In genomic region chr19:7953576-7953975, GRCh38 we compare ENCODE assay signal across 19 cellular contexts.
A peak's percentile ranks its signal among the peaks of the same experiment; 100 is the strongest.
DNase-seq lines count a peak whose midpoint lies in the region; ATAC-seq and TF ChIP-seq lines count a peak whose summit lies in the region.
"Had no signal": no experiment of that assay in that cellular context is flagged by ENCODE, and none has a peak within 500 bp of the region (broad histone marks: within the 10 kb centered on the region; RNA-seq: fewer than 3 reads in every experiment).

No MANE protein-coding gene starts in this region.

- TF ChIP-seq CTCF in HEK293 (tag by site-specific recombination; IDR thresholded peaks at IDR 0.05) (no peak), fibroblast of pulmonary artery (IDR thresholded peaks at IDR 0.05; ENCODE audit: low read length, missing control alignments) (no peak), GM10266 (IDR thresholded peaks at IDR 0.05; ENCODE audit: control insufficient read depth, insufficient read depth, low read depth, missing control alignments) (no peak)

- peak overlapping the region; percentile 17 for H3K27ac Mint-ChIP-seq in stimulated activated naive B cell treated with anti-CD40 and anti-IgM and Interleukin-4, amounts not matched to agents 10 μg/mL and 1 μg/mL and 100 μg/mL, for 72 hours
- H3K27ac Mint-ChIP-seq: CD4-positive, alpha-beta T cell had no signal

- DNase-seq in NCI-H226 (peak; percentile 12), fibroblast of pulmonary artery (ENCODE audit: low read depth) (peak; percentile 12), GM10266 (ENCODE audit: extremely low spot score) (no peak), NAMALWA (ENCODE audit: low spot score) (no peak), erythroblast (lab: John Stamatoyannopoulos, UW) (no peak)
- no peak for DNase-seq in stimulated activated naive B cell treated with anti-CD40 and anti-IgM and Interleukin-4, amounts not matched to agents 10 μg/mL and 1 μg/mL and 100 μg/mL, for 72 hours
- DNase-seq: CD4-positive, alpha-beta T cell; DMS153; GDM1; Karpas-422; NCI-H1092 treated with DMSO at 0.1 percent for 48 hours; NCI-H1436 treated with DMSO at 0.1 percent for 48 hours; NCI-H2029; NCI-H345; NCI-H524; NCI-H774; NK-92 treated with Interleukin-12 subunit alpha and Interleukin-12 subunit beta, amount 100 ng/mL, for 24 hours; SJCRH30 had no signal

- H3K27me3 Mint-ChIP-seq in stimulated activated naive B cell treated with anti-CD40 and anti-IgM and Interleukin-4, amounts not matched to agents 10 μg/mL and 1 μg/mL and 100 μg/mL, for 72 hours, result no peaks in the 10 kb centered on the region
- H3K27me3 Mint-ChIP-seq: CD4-positive, alpha-beta T cell had no signal

- no peaks in the 10 kb centered on the region for H3K9me3 ChIP-seq in HEK293 (ENCODE audit: control insufficient read depth, insufficient read depth, low read depth, low read length)
- H3K9me3 ChIP-seq: SJCRH30 had no signal

- no peaks in the 10 kb centered on the region for H3K4me1 ChIP-seq in HEK293 (ENCODE audit: control insufficient read depth, insufficient read depth, low read length)
- H3K4me1 ChIP-seq: SJCRH30 had no signal

- H3K4me1 Mint-ChIP-seq in stimulated activated naive B cell treated with anti-CD40 and anti-IgM and Interleukin-4, amounts not matched to agents 10 μg/mL and 1 μg/mL and 100 μg/mL, for 72 hours, result peaks cover 0 to 5% of the 10 kb centered on the region in 2 donors

- H3K27ac ChIP-seq in HEK293 (ENCODE audit: extremely low read depth, low read depth, low read length), result no peak overlapping the region
- H3K27ac ChIP-seq: SJCRH30 had no signal

- no peak overlapping the region for H3K4me3 Mint-ChIP-seq in stimulated activated naive B cell treated with anti-CD40 and anti-IgM and Interleukin-4, amounts not matched to agents 10 μg/mL and 1 μg/mL and 100 μg/mL, for 72 hours
- H3K4me3 Mint-ChIP-seq: CD4-positive, alpha-beta T cell had no signal

- ATAC-seq in stimulated activated naive B cell treated with anti-CD40 and anti-IgM and Interleukin-4, amounts not matched to agents 10 μg/mL and 1 μg/mL and 100 μg/mL, for 72 hours (replicated peaks), result no peak

- CTCF ChIA-PET in HEK293 (lab: Yijun Ruan, JAX), result interaction anchor here (0.6 kb wide), 1 partner anchor 313 kb away, joined by 4 read pairs; no protein-coding TSS in a partner anchor

- H3K36me3 Mint-ChIP-seq in stimulated activated naive B cell treated with anti-CD40 and anti-IgM and Interleukin-4, amounts not matched to agents 10 μg/mL and 1 μg/mL and 100 μg/mL, for 72 hours, result peaks cover 13 to 18% of the 10 kb centered on the region in 2 donors

- POLR2A ChIA-PET in HEK293 (lab: Yijun Ruan, JAX), result interaction anchor here (4.0 kb wide), 1 partner anchor 10 kb away, joined by 35 read pairs; the partner anchor contains the start of gene TIMM44

- H3K36me3 ChIP-seq in HEK293 (ENCODE audit: control insufficient read depth in 2 of 2, insufficient read depth in 1 of 2, low read length in 2 of 2), result peaks cover 0 to 10% of the 10 kb centered on the region in 2 experiments; a peak in 2 of 3 replicates
- H3K36me3 ChIP-seq: SJCRH30 had no signal

- H3K4me3 ChIP-seq in HEK293 (ENCODE audit: low read depth, low read length) (no peak overlapping the region), fibroblast of pulmonary artery (replicated peaks; ENCODE audit: low read depth, low read length) (no peak overlapping the region)
- H3K4me3 ChIP-seq: SJCRH30 had no signal

- TF ChIP-seq POLR2A in erythroblast (IDR thresholded peaks at IDR 0.05; ENCODE audit: low read length), result no peak

- H3K9me3 Mint-ChIP-seq in stimulated activated naive B cell treated with anti-CD40 and anti-IgM and Interleukin-4, amounts not matched to agents 10 μg/mL and 1 μg/mL and 100 μg/mL, for 72 hours, result no peaks in the 10 kb centered on the region
- H3K9me3 Mint-ChIP-seq: CD4-positive, alpha-beta T cell had no signal

TF ChIP-seq in HEK293, 187 proteins besides CTCF, POLR2A, EP300 and RAD21:
- TF ChIP-seq ZNF175 (tag by site-specific recombination; IDR thresholded peaks at IDR 0.05) (no peak), ZNF513 (tag by site-specific recombination; IDR thresholded peaks at IDR 0.05) (0 out of 2 replicates have a peak, but pooled peaks have one; percentile 3)

Comparison
In these comparisons a context has a peak if more than half of its experiments do, and no peak if none do; other contexts are left out.
1. DNase-seq: peak in NCI-H226 (single experiment) and fibroblast of pulmonary artery (single experiment); none in stimulated activated naive B cell treated with anti-CD40 and anti-IgM and Interleukin-4, amounts not matched to agents 10 μg/mL and 1 μg/mL and 100 μg/mL, for 72 hours (single experiment), GM10266 (single experiment), NAMALWA (single experiment) and erythroblast (0 of 2).